ENCODE assay signal across 17 cellular contexts in genomic region chr4:13536607-13537006, GRCh38. TPM values are rescaled to one million over a fixed set of nuclear protein-coding genes. Genes with fewer than 3 reads are reported as not detected.
DNase-seq lines count a peak whose midpoint lies in the region; ATAC-seq and TF ChIP-seq lines count a peak whose summit lies in the region.
"Had no signal": no experiment of that assay in that cellular context is flagged by ENCODE, and none has a peak within 500 bp of the region (broad histone marks: within the 10 kb centered on the region; RNA-seq: fewer than 3 reads in every experiment).

No MANE protein-coding gene starts in this region.

- peaks cover 14% of the 10 kb centered on the region for H3K9me3 Mint-ChIP-seq in activated naive CD4-positive, alpha-beta T cell treated with anti-CD3 and anti-CD28 coated beads, Interleukin-2, amount 50 U/mL, for 24 hours
- H3K9me3 Mint-ChIP-seq in activated naive CD4-positive, alpha-beta T cell treated with anti-CD3 and anti-CD28 coated beads for 36 hours: no peaks in the 10 kb centered on the region
- H3K9me3 Mint-ChIP-seq in activated T-helper 1 cell treated with anti-CD3 and anti-CD28 coated beads, Interleukin-12 subunit alpha, Interleukin-12 subunit beta, Interleukin-2, Interleukin-4 antibody, amounts not matched to agents 30 ng/mL and 10 ng/mL and 1 ng/mL, durations not matched to agents 14 hours and 24 hours and 36 hours: no peaks in the 10 kb centered on the region
- H3K9me3 Mint-ChIP-seq in Calu3 (ENCODE audit: low read depth, unreplicated experiment): no peaks in the 10 kb centered on the region

- H2AFZ ChIP-seq in SK-N-SH (ENCODE audit: low read depth): no peak overlapping the region
- H2AFZ ChIP-seq: GM23248 had no signal

- TF ChIP-seq CTCF in SK-N-SH (IDR thresholded peaks at IDR 0.05) (no peak), Calu3 (IDR thresholded peaks at IDR 0.05; ENCODE audit: unreplicated experiment) (no peak)

- H3K4me2 ChIP-seq in SK-N-SH: no peak overlapping the region

- H3K27ac Mint-ChIP-seq in activated naive CD4-positive, alpha-beta T cell treated with anti-CD3 and anti-CD28 coated beads, Interleukin-2, amount 50 U/mL, for 24 hours: peak overlapping the region; percentile 80
- no peak overlapping the region for H3K27ac Mint-ChIP-seq in activated naive CD4-positive, alpha-beta T cell treated with anti-CD3 and anti-CD28 coated beads for 36 hours
- peak overlapping the region; percentile 55 for H3K27ac Mint-ChIP-seq in activated T-helper 1 cell treated with anti-CD3 and anti-CD28 coated beads, Interleukin-12 subunit alpha, Interleukin-12 subunit beta, Interleukin-2, Interleukin-4 antibody, amounts not matched to agents 30 ng/mL and 10 ng/mL and 1 ng/mL, durations not matched to agents 14 hours and 24 hours and 36 hours
- H3K27ac Mint-ChIP-seq in Calu3 (ENCODE audit: unreplicated experiment): no peak overlapping the region

- 20% methylated on average over 6 of the region's 6 CpGs for WGBS in SK-N-SH (ENCODE audit: low lambda C conversion rate)

- H3K4me1 Mint-ChIP-seq in activated naive CD4-positive, alpha-beta T cell treated with anti-CD3 and anti-CD28 coated beads, Interleukin-2, amount 50 U/mL, for 24 hours: peaks cover 21% of the 10 kb centered on the region
- peaks cover 31% of the 10 kb centered on the region for H3K4me1 Mint-ChIP-seq in activated naive CD4-positive, alpha-beta T cell treated with anti-CD3 and anti-CD28 coated beads for 36 hours (ENCODE audit: low read depth)
- peaks cover 8% of the 10 kb centered on the region for H3K4me1 Mint-ChIP-seq in activated T-helper 1 cell treated with anti-CD3 and anti-CD28 coated beads, Interleukin-12 subunit alpha, Interleukin-12 subunit beta, Interleukin-2, Interleukin-4 antibody, amounts not matched to agents 30 ng/mL and 10 ng/mL and 1 ng/mL, durations not matched to agents 14 hours and 24 hours and 36 hours (ENCODE audit: low read depth)
- H3K4me1 Mint-ChIP-seq in Calu3 (ENCODE audit: low read depth, unreplicated experiment): no peaks in the 10 kb centered on the region

- CTCF ChIA-PET in SK-N-SH (lab: Yijun Ruan, JAX): interaction anchor here (1.2 to 1.4 kb wide), 2 partner anchors 10 to 684 kb away, joined by 3 read pairs; no protein-coding TSS in a partner anchor
- CTCF ChIA-PET in activated naive CD4-positive, alpha-beta T cell treated with anti-CD3 and anti-CD28 coated beads for 36 hours (lab: Charles Lee): interaction anchor here (0.8 to 1.2 kb wide), 2 partner anchors 12 to 15 kb away, joined by 3 read pairs; no protein-coding TSS in a partner anchor
- CTCF ChIA-PET in Calu3 (lab: Charles Lee): no interaction called here

- no peaks in the 10 kb centered on the region for H3K36me3 ChIP-seq in SK-N-SH (replicated peaks in 1 of 2; ENCODE audit: control insufficient read depth in 1 of 2, insufficient read depth in 2 of 2, low read length in 1 of 2)

- no peak overlapping the region for H3K27ac ChIP-seq in SK-N-SH (ENCODE audit: low read depth in 2 of 2, low read length in 1 of 2)
- H3K27ac ChIP-seq: 22Rv1, GM23248 had no signal

- peaks cover 75% of the 10 kb centered on the region for H3K27me3 Mint-ChIP-seq in activated naive CD4-positive, alpha-beta T cell treated with anti-CD3 and anti-CD28 coated beads, Interleukin-2, amount 50 U/mL, for 24 hours
- H3K27me3 Mint-ChIP-seq in activated naive CD4-positive, alpha-beta T cell treated with anti-CD3 and anti-CD28 coated beads for 36 hours (ENCODE audit: low read depth): peaks cover 90% of the 10 kb centered on the region
- peaks cover 84% of the 10 kb centered on the region for H3K27me3 Mint-ChIP-seq in activated T-helper 1 cell treated with anti-CD3 and anti-CD28 coated beads, Interleukin-12 subunit alpha, Interleukin-12 subunit beta, Interleukin-2, Interleukin-4 antibody, amounts not matched to agents 30 ng/mL and 10 ng/mL and 1 ng/mL, durations not matched to agents 14 hours and 24 hours and 36 hours (ENCODE audit: insufficient read depth)
- peaks cover 36% of the 10 kb centered on the region for H3K27me3 Mint-ChIP-seq in Calu3 (ENCODE audit: unreplicated experiment)

- no TSS peak for BruUV-seq in Calu3 (replicated peaks; lab: Mats Ljungman, UMichigan)

- no peaks in the 10 kb centered on the region for H3K79me2 ChIP-seq in SK-N-SH (ENCODE audit: insufficient read depth)

- H4K20me1 ChIP-seq in SK-N-SH (ENCODE audit: insufficient read depth): no peaks in the 10 kb centered on the region

- H3K36me3 Mint-ChIP-seq in activated naive CD4-positive, alpha-beta T cell treated with anti-CD3 and anti-CD28 coated beads, Interleukin-2, amount 50 U/mL, for 24 hours: peaks cover 4% of the 10 kb centered on the region
- peaks cover 5% of the 10 kb centered on the region for H3K36me3 Mint-ChIP-seq in activated naive CD4-positive, alpha-beta T cell treated with anti-CD3 and anti-CD28 coated beads for 36 hours (ENCODE audit: low read depth)
- H3K36me3 Mint-ChIP-seq in activated T-helper 1 cell treated with anti-CD3 and anti-CD28 coated beads, Interleukin-12 subunit alpha, Interleukin-12 subunit beta, Interleukin-2, Interleukin-4 antibody, amounts not matched to agents 30 ng/mL and 10 ng/mL and 1 ng/mL, durations not matched to agents 14 hours and 24 hours and 36 hours (ENCODE audit: low read depth): peaks cover 1% of the 10 kb centered on the region
- H3K36me3 Mint-ChIP-seq in Calu3 (ENCODE audit: insufficient read depth, unreplicated experiment): no peaks in the 10 kb centered on the region

- no peak overlapping the region for H3K4me3 ChIP-seq in SK-N-SH (ENCODE audit: low read depth in 2 of 2, low read length in 1 of 2)
- H3K4me3 ChIP-seq: GM12878, GM23248 had no signal

- H3K9me2 ChIP-seq in SK-N-SH: no peaks in the 10 kb centered on the region

- intact Hi-C loops in activated naive CD4-positive, alpha-beta T cell treated with anti-CD3 and anti-CD28 coated beads for 36 hours (cut with micrococcal nuclease): no loop called here
- intact Hi-C loops in activated T-helper 1 cell treated with anti-CD3 and anti-CD28 coated beads, Interleukin-12 subunit alpha, Interleukin-12 subunit beta, Interleukin-2, Interleukin-4 antibody, amounts not matched to agents 30 ng/mL and 10 ng/mL and 1 ng/mL, durations not matched to agents 14 hours and 24 hours and 36 hours (cut with micrococcal nuclease): no loop called here
- intact Hi-C loops in Calu3 (cut with micrococcal nuclease; ENCODE audit: unreplicated experiment): no loop called here

- peaks cover 92% of the 10 kb centered on the region for H3K27me3 ChIP-seq in SK-N-SH (ENCODE audit: insufficient read depth)

- POLR2A ChIA-PET in SK-N-SH (lab: Yijun Ruan, JAX): no interaction called here

- DNase-seq in SK-N-SH (peak; percentile 11), retina (peak; percentile 29), Calu3 (no peak)
- DNase-seq in activated naive CD4-positive, alpha-beta T cell treated with anti-CD3 and anti-CD28 coated beads for 36 hours: no peak
- no peak for DNase-seq in activated T-helper 1 cell treated with anti-CD3 and anti-CD28 coated beads, Interleukin-12 subunit alpha, Interleukin-12 subunit beta, Interleukin-2, Interleukin-4 antibody, amounts not matched to agents 30 ng/mL and 10 ng/mL and 1 ng/mL, durations not matched to agents 14 hours and 24 hours and 36 hours (ENCODE audit: low spot score)
- DNase-seq: C1 segment of cervical spinal cord, DMS153, GM23248, Karpas-422, NCI-H187 treated with DMSO at 0.1 percent for 48 hours, NCI-H446 treated with DMSO at 0.1 percent for 48 hours, NCI-H774 had no signal

- ATAC-seq in SK-N-SH treated with all-trans-retinoic acid at 6 μM for 48 hours (no peak), HG02798 (IDR thresholded peaks at IDR 0.05; ENCODE audit: poor library complexity, unreplicated experiment) (no peak)

- peaks cover 3% of the 10 kb centered on the region for H3F3A ChIP-seq in SK-N-SH (replicated peaks; ENCODE audit: insufficient read depth)

- H3K4me3 Mint-ChIP-seq in activated naive CD4-positive, alpha-beta T cell treated with anti-CD3 and anti-CD28 coated beads, Interleukin-2, amount 50 U/mL, for 24 hours: no peak overlapping the region
- H3K4me3 Mint-ChIP-seq in activated naive CD4-positive, alpha-beta T cell treated with anti-CD3 and anti-CD28 coated beads for 36 hours: no peak overlapping the region
- no peak overlapping the region for H3K4me3 Mint-ChIP-seq in activated T-helper 1 cell treated with anti-CD3 and anti-CD28 coated beads, Interleukin-12 subunit alpha, Interleukin-12 subunit beta, Interleukin-2, Interleukin-4 antibody, amounts not matched to agents 30 ng/mL and 10 ng/mL and 1 ng/mL, durations not matched to agents 14 hours and 24 hours and 36 hours
- H3K4me3 Mint-ChIP-seq in Calu3 (ENCODE audit: low read depth, unreplicated experiment): no peak overlapping the region

- no peak for TF ChIP-seq RAD21 in SK-N-SH (IDR thresholded peaks at IDR 0.05; ENCODE audit: low read length)

- H3K9me3 ChIP-seq in SK-N-SH: no peaks in the 10 kb centered on the region

- H3K9ac ChIP-seq in SK-N-SH: no peak overlapping the region
- H3K9ac ChIP-seq: GM23248 had no signal

- no peaks in the 10 kb centered on the region for H3K4me1 ChIP-seq in SK-N-SH (ENCODE audit: control insufficient read depth in 1 of 2, insufficient read depth in 2 of 2, low read depth in 1 of 2, low read length in 1 of 2)

- TF ChIP-seq EP300 in SK-N-SH (IDR thresholded peaks at IDR 0.05; ENCODE audit: borderline replicate concordance in 1 of 2, low read depth in 1 of 2, low read length in 1 of 2): no peak

TF ChIP-seq in SK-N-SH, 30 proteins besides CTCF, POLR2A, EP300 and RAD21 (continues in another document):
- TF ChIP-seq SIN3A (IDR thresholded peaks at IDR 0.05; ENCODE audit: borderline replicate concordance, low read depth, low read length): no peak
- no peak for TF ChIP-seq JUND (IDR thresholded peaks at IDR 0.05)

RNA-seq across cellular contexts. Expression of gene NKX3-2, which starts 7.7 kb away (rescaled TPM):
- 0.15 and 0.16 TPM in 2 replicates for polyA plus RNA-seq in SK-N-SH (2012; rRNA removed)
- 0.12 TPM in 2 replicates for polyA plus RNA-seq in SK-N-SH (2012; cell fraction: cytosol; rRNA removed)
- 0.36 and 0.38 TPM in 2 replicates for polyA plus RNA-seq in SK-N-SH (2012; cell fraction: nucleus; rRNA removed)
- not detected for total RNA-seq in activated naive CD4-positive, alpha-beta T cell treated with anti-CD3 and anti-CD28 coated beads for 36 hours
- not detected in 2 replicates for total RNA-seq in activated T-helper 1 cell treated with anti-CD3 and anti-CD28 coated beads, Interleukin-12 subunit alpha, Interleukin-12 subunit beta, Interleukin-2, Interleukin-4 antibody, amounts not matched to agents 30 ng/mL and 10 ng/mL and 1 ng/mL, durations not matched to agents 14 hours and 24 hours and 36 hours
- 0.12 TPM in 1 of 2 replicates, not detected in the other for total RNA-seq in Calu3 (2022)
- total RNA-seq: GM12878 had no signal
- polyA plus RNA-seq: GM12878, GM23248 had no signal

RNA-seq across cellular contexts. Expression of gene RAB28, which starts 52.5 kb away (rescaled TPM):
- 10.5 and 14.8 TPM in 2 replicates for polyA plus RNA-seq in SK-N-SH (2012; rRNA removed)
- 15.3 and 18.5 TPM in 2 replicates for polyA plus RNA-seq in SK-N-SH (2012; cell fraction: cytosol; rRNA removed)
- polyA plus RNA-seq in SK-N-SH (2012; cell fraction: nucleus; rRNA removed): 8.0 and 14.2 TPM in 2 replicates
- 10 to 100 TPM; 15.6 to 16.7 TPM for total RNA-seq in activated naive CD4-positive, alpha-beta T cell treated with anti-CD3 and anti-CD28 coated beads for 36 hours
- 19.3 and 22.2 TPM in 2 replicates for total RNA-seq in activated T-helper 1 cell treated with anti-CD3 and anti-CD28 coated beads, Interleukin-12 subunit alpha, Interleukin-12 subunit beta, Interleukin-2, Interleukin-4 antibody, amounts not matched to agents 30 ng/mL and 10 ng/mL and 1 ng/mL, durations not matched to agents 14 hours and 24 hours and 36 hours
- total RNA-seq in Calu3 (2022): 10.6 and 11.3 TPM in 2 replicates

Comparison
In these comparisons a context has a peak if more than half of its experiments do, and no peak if none do; other contexts are left out.
1. H3K27ac Mint-ChIP-seq: peak in activated naive CD4-positive, alpha-beta T cell treated with anti-CD3 and anti-CD28 coated beads, Interleukin-2, amount 50 U/mL, for 24 hours (single experiment) and activated T-helper 1 cell treated with anti-CD3 and anti-CD28 coated beads, Interleukin-12 subunit alpha, Interleukin-12 subunit beta, Interleukin-2, Interleukin-4 antibody, amounts not matched to agents 30 ng/mL and 10 ng/mL and 1 ng/mL, durations not matched to agents 14 hours and 24 hours and 36 hours (single experiment); none in activated naive CD4-positive, alpha-beta T cell treated with anti-CD3 and anti-CD28 coated beads for 36 hours (single experiment) and Calu3 (single experiment).
2. DNase-seq: peak in SK-N-SH (single experiment) and retina (single experiment); none in activated naive CD4-positive, alpha-beta T cell treated with anti-CD3 and anti-CD28 coated beads for 36 hours (single experiment), activated T-helper 1 cell treated with anti-CD3 and anti-CD28 coated beads, Interleukin-12 subunit alpha, Interleukin-12 subunit beta, Interleukin-2, Interleukin-4 antibody, amounts not matched to agents 30 ng/mL and 10 ng/mL and 1 ng/mL, durations not matched to agents 14 hours and 24 hours and 36 hours (single experiment) and Calu3 (single experiment).